Comparison of ENCODE assay signal across 21 cellular contexts in the genomic region with DNA sequence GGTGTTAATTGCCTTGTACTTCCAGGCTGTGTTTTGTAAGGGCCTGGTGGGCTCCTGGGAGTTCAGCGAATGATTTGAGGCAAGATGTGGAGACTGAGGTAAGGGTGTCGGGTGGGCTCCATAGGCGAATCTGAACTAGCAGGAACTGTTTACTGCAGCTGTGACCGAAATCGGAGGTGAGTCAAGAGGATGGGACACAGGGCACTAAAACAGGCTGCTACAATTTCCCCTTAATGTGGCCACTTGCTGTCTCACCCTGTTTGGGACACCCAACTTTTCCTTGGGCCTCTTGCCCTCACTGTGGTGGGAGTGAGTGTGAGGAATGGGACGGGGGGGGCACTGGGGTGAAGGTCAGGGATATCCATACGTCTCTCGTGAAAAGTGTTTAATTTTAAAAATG. TPM values are rescaled to one million over a fixed set of nuclear protein-coding genes. Genes with fewer than 3 reads are reported as not detected.
"Had no signal": no experiment of that assay in that cellular context is flagged by ENCODE, and none has a peak within 500 bp of the region (broad histone marks: within the 10 kb centered on the region; RNA-seq: fewer than 3 reads in every experiment).

No MANE protein-coding gene starts in this region.

- H2AFZ ChIP-seq: hepatocyte had no signal

- H3K9me3 ChIP-seq: colonic mucosa, esophagus muscularis mucosa, gastroesophageal sphincter, heart left ventricle, left ventricle myocardium inferior, lower lobe of right lung had no signal

- H3K27ac ChIP-seq: colonic mucosa, esophagus muscularis mucosa, foreskin keratinocyte, gastroesophageal sphincter, heart left ventricle, hepatocyte, left ventricle myocardium inferior, lower lobe of right lung had no signal

- H3K4me2 ChIP-seq: hepatocyte had no signal

- H3K4me1 ChIP-seq: foreskin keratinocyte had no signal

- DNase-seq: colonic mucosa; cortex of kidney; effector CD4-positive, alpha-beta T cell; effector memory CD4-positive, alpha-beta T cell; foreskin keratinocyte; heart left ventricle; hypothalamus; immature natural killer cell; islet precursor cell; kidney; kidney glomerular epithelial cell; left colon; left ventricle myocardium inferior; lower lobe of right lung; mesendoderm; midbrain had no signal

- H3K4me3 ChIP-seq: colonic mucosa, esophagus muscularis mucosa, gastroesophageal sphincter, heart left ventricle, hepatocyte, left ventricle myocardium inferior, lower lobe of right lung had no signal

- H3K36me3 ChIP-seq: colonic mucosa, esophagus muscularis mucosa, gastroesophageal sphincter, heart left ventricle, left ventricle myocardium inferior, lower lobe of right lung had no signal

- H3K27me3 ChIP-seq: colonic mucosa, heart left ventricle, hepatocyte had no signal

- ATAC-seq: foreskin keratinocyte, gastroesophageal sphincter, heart left ventricle, left colon, left lobe of liver, lower lobe of right lung had no signal

RNA-seq across cellular contexts. Expression of a gene that starts 56.5 kb away (rescaled TPM):
- total RNA-seq: colonic mucosa, left ventricle myocardium inferior, mononuclear cell had no signal
- polyA plus RNA-seq: hepatocyte, immature natural killer cell had no signal
